Comparison of ENCODE assay signal across 22 cellular contexts in the genomic region with DNA sequence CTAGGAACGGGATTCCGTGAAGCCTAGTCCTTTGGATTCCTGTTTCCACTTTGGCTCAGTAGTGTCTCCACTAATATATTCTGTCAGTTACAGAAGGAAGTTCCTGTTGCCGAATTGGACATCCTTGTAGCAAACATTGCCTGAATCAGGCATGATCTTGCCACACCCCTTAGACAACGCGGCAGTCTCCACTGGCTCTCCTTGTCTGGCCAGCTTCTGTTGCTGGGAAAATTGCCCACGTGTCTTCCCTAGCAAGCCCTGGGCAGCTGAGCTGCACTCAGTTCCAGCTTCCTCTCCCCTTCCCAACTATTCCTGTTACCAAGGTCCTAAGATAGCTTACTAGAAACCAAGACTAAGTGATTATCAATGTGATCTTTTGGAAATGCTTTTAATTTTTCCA.
DNase-seq lines count a peak whose midpoint lies in the region; ATAC-seq and TF ChIP-seq lines count a peak whose summit lies in the region.
"Had no signal": no experiment of that assay in that cellular context is flagged by ENCODE, and none has a peak within 500 bp of the region (broad histone marks: within the 10 kb centered on the region; RNA-seq: fewer than 3 reads in every experiment).

No MANE protein-coding gene starts in this region.

- H3K56ac ChIP-seq in IMR-90 (ENCODE audit: extremely low read depth, insufficient read depth, low read length) = no peak overlapping the region

- H3K4me1 ChIP-seq in IMR-90 (ENCODE audit: control insufficient read depth, insufficient read depth, low read length) (no peaks in the 10 kb centered on the region), esophagus muscularis mucosa (peaks cover 0 to 63% (median 58%) of the 10 kb centered on the region in 4 donors), osteoblast (ENCODE audit: insufficient read depth, low read length) (no peaks in the 10 kb centered on the region)
- H3K4me1 ChIP-seq: lower lobe of right lung, Peyer's patch, right lobe of liver had no signal

- H3K27me3 ChIP-seq in IMR-90 (ENCODE audit: control insufficient read depth, insufficient read depth, low read length) (no peaks in the 10 kb centered on the region; the same call in 1 of the 2 replicates), esophagus muscularis mucosa (no peaks in the 10 kb centered on the region), osteoblast (ENCODE audit: insufficient read depth, low read length) (no peaks in the 10 kb centered on the region)
- H3K27me3 ChIP-seq: Peyer's patch, right lobe of liver had no signal

- in situ Hi-C loops in IMR-90 (cut with MboI; ENCODE audit: low sequenced_read_pairs) = no loop called here

- H3K79me1 ChIP-seq in IMR-90 (ENCODE audit: low read depth in 1 of 2, low read length in 2 of 2) = no peaks in the 10 kb centered on the region

- peak overlapping the region; percentile 40 for H2AFZ ChIP-seq in IMR-90 (replicated peaks; ENCODE audit: low read length, poor library complexity)
- H2AFZ ChIP-seq in osteoblast (ENCODE audit: low read length) = peak overlapping the region; percentile 49

- no peak overlapping the region for H2AK9ac ChIP-seq in IMR-90 (replicated peaks; ENCODE audit: low read depth, low read length, poor library complexity)

- POLR2A ChIA-PET in IMR-90 (lab: Charles Lee; ENCODE audit: unreplicated experiment) = no interaction called here

- no peak overlapping the region for H2BK5ac ChIP-seq in IMR-90 (ENCODE audit: low read depth, low read length, poor library complexity, severe bottlenecking)

- CTCF ChIA-PET in IMR-90 (lab: Yijun Ruan, JAX) = no interaction called here

- no CpG with 5 or more reads among the region's 6 CpGs for WGBS in IMR-90 (ENCODE audit: extremely low coverage in 2 of 2, insufficient read length in 1 of 2), 2 experiments
- WGBS in esophagus muscularis mucosa = 59% methylated on average over 6 of the region's 6 CpGs

- no peak for TF ChIP-seq RAD21 in IMR-90 (IDR thresholded peaks at IDR 0.05; ENCODE audit: low read length)

- H4K91ac ChIP-seq in IMR-90 (ENCODE audit: insufficient read depth, low read depth, low read length) = no peak overlapping the region

- H4K20me1 ChIP-seq in IMR-90 (ENCODE audit: insufficient read depth, low read length) (no peaks in the 10 kb centered on the region), osteoblast (ENCODE audit: insufficient read depth, low read length) (no peaks in the 10 kb centered on the region)

- dilution Hi-C loops in IMR-90 (cut with HindIII; ENCODE audit: low sequenced_read_pairs, unreplicated experiment) = no loop called here

- no peak overlapping the region for H3K18ac ChIP-seq in IMR-90 (ENCODE audit: low read depth, low read length)

- no peak overlapping the region for H2BK120ac ChIP-seq in IMR-90 (ENCODE audit: low read depth, low read length)

- H3K9ac ChIP-seq in IMR-90 (ENCODE audit: low read depth, low read length) = no peak overlapping the region

- no peak overlapping the region for H2BK15ac ChIP-seq in IMR-90 (ENCODE audit: low read depth, low read length)

- no peak overlapping the region for H3K14ac ChIP-seq in IMR-90 (replicated peaks; ENCODE audit: low read depth, low read length)

- no peak for ATAC-seq in IMR-90 (ENCODE audit: low read depth)
- ATAC-seq: activated CD8-positive, alpha-beta T cell treated with anti-CD3 and anti-CD28 coated beads for 36 hours; lower lobe of right lung; right lobe of liver; SK-N-SH treated with all-trans-retinoic acid at 6 μM for 48 hours; stimulated activated effector memory CD8-positive, alpha-beta T cell treated with anti-CD3 and anti-CD28 coated beads, Interleukin-12 subunit alpha, Interleukin-12 subunit beta, amount 100 ng/mL, for 72 hours had no signal

- TF ChIP-seq EP300 in esophagus muscularis mucosa (IDR thresholded peaks at IDR 0.05) = peak; percentile 73

- H4K8ac ChIP-seq in IMR-90 (ENCODE audit: low read depth in 2 of 2, low read length in 2 of 2) = no peak overlapping the region

- no peaks in the 10 kb centered on the region for H3K9me3 ChIP-seq in IMR-90 (ENCODE audit: control insufficient read depth, insufficient read depth, low read length)
- no peaks in the 10 kb centered on the region for H3K9me3 ChIP-seq in esophagus muscularis mucosa
- H3K9me3 ChIP-seq in osteoblast (ENCODE audit: low read depth, low read length) = no peaks in the 10 kb centered on the region
- H3K9me3 ChIP-seq: lower lobe of right lung, Peyer's patch, right lobe of liver, thoracic aorta had no signal

- no peak overlapping the region for H3K27ac ChIP-seq in IMR-90 (ENCODE audit: insufficient read depth, low read length)
- H3K27ac ChIP-seq in esophagus muscularis mucosa (replicated peaks in 1 of 4) = peak overlapping the region; percentile 80 to 87 (median 85)
- no peak overlapping the region for H3K27ac ChIP-seq in osteoblast (ENCODE audit: low read depth, low read length)
- H3K27ac ChIP-seq: lower lobe of right lung, Peyer's patch, right lobe of liver, thoracic aorta had no signal

- no peak for TF ChIP-seq CTCF in AG10803 (conservative IDR thresholded peaks at IDR 0.05; ENCODE audit: low read length)
- no peak for TF ChIP-seq CTCF in IMR-90 (conservative IDR thresholded peaks at IDR 0.05; ENCODE audit: low read depth, low read length)
- TF ChIP-seq CTCF in esophagus muscularis mucosa (IDR thresholded peaks at IDR 0.05) = no peak
- TF ChIP-seq CTCF in osteoblast (IDR thresholded peaks at IDR 0.05; ENCODE audit: extremely low read depth, low read depth, low read length) = no peak

- no peak overlapping the region for H2BK20ac ChIP-seq in IMR-90 (ENCODE audit: low read depth, low read length)

- DNase-seq in AG10803 (ENCODE audit: low read depth) = peak; percentile 41
- no peak for DNase-seq in IMR-90
- DNase-seq in esophagus muscularis mucosa (ENCODE audit: extremely low spot score) = no peak
- DNase-seq in osteoblast (ENCODE audit: insufficient read length, low spot score, missing footprints) = peak; percentile 11
- DNase-seq in HCEC 1CT = no peak
- DNase-seq in NCI-H1092 (lab: John Stamatoyannopoulos, UW) = no peak
- no peak for DNase-seq in DMS114 treated with DMSO at 0.1 percent for 48 hours (lab: John Stamatoyannopoulos, UW; ENCODE audit: unreplicated experiment)
- DNase-seq: activated B cell treated with CpG ODN at 0.5 μM for 24 hours; activated CD8-positive, alpha-beta T cell treated with anti-CD3 and anti-CD28 coated beads for 36 hours; cerebellar nuclear complex; DMS79 treated with DMSO at 0.1 percent for 48 hours; immature natural killer cell; lower lobe of right lung; NCI-H1105 treated with DMSO at 0.1 percent for 48 hours; NCI-H2081 treated with DMSO at 0.1 percent for 48 hours; NCI-H510A; NK-92 treated with Interleukin-12 subunit alpha and Interleukin-12 subunit beta, amount 100 ng/mL, for 24 hours; Peyer's patch had no signal

- no peak overlapping the region for H4K5ac ChIP-seq in IMR-90 (ENCODE audit: low read depth, low read length)

- no peak overlapping the region for H2AK5ac ChIP-seq in IMR-90 (ENCODE audit: low read depth, low read length)

- H3K36me3 ChIP-seq in IMR-90 (ENCODE audit: control insufficient read depth, insufficient read depth, low read length) = no peaks in the 10 kb centered on the region
- H3K36me3 ChIP-seq in esophagus muscularis mucosa = no peaks in the 10 kb centered on the region
- H3K36me3 ChIP-seq in osteoblast (ENCODE audit: insufficient read depth, low read length) = no peaks in the 10 kb centered on the region
- H3K36me3 ChIP-seq: lower lobe of right lung, Peyer's patch, right lobe of liver, thoracic aorta had no signal

- BruUV-seq in IMR-90 (replicated peaks; lab: Mats Ljungman, UMichigan) = no TSS peak

- H3K4me3 ChIP-seq in AG10803 (ENCODE audit: low read length) (no peak overlapping the region), IMR-90 (ENCODE audit: insufficient read depth, low read depth, low read length) (no peak overlapping the region), esophagus muscularis mucosa (no peak overlapping the region), osteoblast (ENCODE audit: insufficient read depth, low read length) (no peak overlapping the region)
- H3K4me3 ChIP-seq: lower lobe of right lung, Peyer's patch, right lobe of liver, thoracic aorta had no signal

- H3K79me2 ChIP-seq in osteoblast (ENCODE audit: insufficient read depth, low read length) = no peaks in the 10 kb centered on the region

- TF ChIP-seq POLR2A in IMR-90 (IDR thresholded peaks at IDR 0.05; ENCODE audit: low read depth, low read length) = no peak
- no peak for TF ChIP-seq POLR2A in esophagus muscularis mucosa (IDR thresholded peaks at IDR 0.05; ENCODE audit: low read depth)

- H3K4ac ChIP-seq in IMR-90 (ENCODE audit: low read depth, low read length) = no peak overlapping the region

- no peaks in the 10 kb centered on the region for H3K9me1 ChIP-seq in IMR-90 (ENCODE audit: insufficient read depth, low read length)

- intact Hi-C loops in IMR-90 (cut with micrococcal nuclease) (no loop called here), esophagus muscularis mucosa (cut with DNase I) (no loop called here)

- H3K23ac ChIP-seq in IMR-90 (ENCODE audit: low read depth, low read length) = no peak overlapping the region

- H3K4me2 ChIP-seq in IMR-90 (ENCODE audit: low read depth, low read length) = no peak overlapping the region
- peak overlapping the region; percentile 10 for H3K4me2 ChIP-seq in osteoblast (ENCODE audit: insufficient read depth, low read length)

TF ChIP-seq in IMR-90, 13 proteins besides CTCF, POLR2A, EP300 and RAD21:
- TF ChIP-seq, protein P1, sequence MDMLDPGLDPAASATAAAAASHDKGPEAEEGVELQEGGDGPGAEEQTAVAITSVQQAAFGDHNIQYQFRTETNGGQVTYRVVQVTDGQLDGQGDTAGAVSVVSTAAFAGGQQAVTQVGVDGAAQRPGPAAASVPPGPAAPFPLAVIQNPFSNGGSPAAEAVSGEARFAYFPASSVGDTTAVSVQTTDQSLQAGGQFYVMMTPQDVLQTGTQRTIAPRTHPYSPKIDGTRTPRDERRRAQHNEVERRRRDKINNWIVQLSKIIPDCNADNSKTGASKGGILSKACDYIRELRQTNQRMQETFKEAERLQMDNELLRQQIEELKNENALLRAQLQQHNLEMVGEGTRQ (IDR thresholded peaks at IDR 0.05; ENCODE audit: low read depth, low read length) = no peak
- TF ChIP-seq MXI1 (IDR thresholded peaks at IDR 0.05; ENCODE audit: borderline replicate concordance, low read depth, low read length) (no peak), CHD1 (IDR thresholded peaks at IDR 0.05; ENCODE audit: low read depth, low read length) (no peak), BHLHE40 (IDR thresholded peaks at IDR 0.05; ENCODE audit: low read depth, low read length) (no peak), FOS (IDR thresholded peaks at IDR 0.05; ENCODE audit: low read depth, low read length) (no peak), RFX5 (IDR thresholded peaks at IDR 0.05; ENCODE audit: low read depth, low read length) (no peak), CEBPB (IDR thresholded peaks at IDR 0.05; ENCODE audit: low read depth, low read length) (no peak), SMC3 (IDR thresholded peaks at IDR 0.05; ENCODE audit: low read depth, low read length) (no peak), RCOR1 (IDR thresholded peaks at IDR 0.05; ENCODE audit: insufficient replicate concordance, low read length) (no peak), MAZ (IDR thresholded peaks at IDR 0.05; ENCODE audit: borderline replicate concordance, low read depth, low read length) (no peak), NFE2L2 (IDR thresholded peaks at IDR 0.05; ENCODE audit: low read depth, low read length) (no peak)

Comparison
In these comparisons a context has a peak if more than half of its experiments do, and no peak if none do; other contexts are left out.
1. DNase-seq: peak in AG10803 (single experiment) and osteoblast (single experiment); none in IMR-90 (single experiment), esophagus muscularis mucosa (single experiment), HCEC 1CT (single experiment), NCI-H1092 (single experiment) and DMS114 treated with DMSO at 0.1 percent for 48 hours (single experiment).
2. H3K27ac ChIP-seq: peak in esophagus muscularis mucosa (4 of 4); none in IMR-90 (single experiment) and osteoblast (single experiment).